In genomic region chr1:78840447-78841251, GRCh38 we compare ENCODE assay signal across 1 cellular context.
TF ChIP-seq lines count a peak whose summit lies in the region.

No MANE protein-coding gene starts in this region.

TF ChIP-seq in H1, 55 proteins besides CTCF, POLR2A, EP300 and RAD21 (continued from another document):
- TF ChIP-seq CHD7 (IDR thresholded peaks at IDR 0.05; ENCODE audit: insufficient replicate concordance, low read length) = no peak
- no peak for TF ChIP-seq SIN3A (conservative IDR thresholded peaks at IDR 0.05 in 1 of 2, IDR thresholded peaks at IDR 0.05 in 1 of 2; ENCODE audit: low read depth in 1 of 2, low read length in 2 of 2)
- no peak for TF ChIP-seq ASH2L (IDR thresholded peaks at IDR 0.05; ENCODE audit: low read length)
- TF ChIP-seq HDAC6 (IDR thresholded peaks at IDR 0.05; ENCODE audit: low read depth, low read length) = no peak
